Comparison of ENCODE assay signal across 14 cellular contexts in genomic region chr9:69996947-69997346, GRCh38. TPM values are rescaled to one million over a fixed set of nuclear protein-coding genes. Genes with fewer than 3 reads are reported as not detected.
DNase-seq lines count a peak whose midpoint lies in the region; ATAC-seq and TF ChIP-seq lines count a peak whose summit lies in the region.
"Had no signal": no experiment of that assay in that cellular context is flagged by ENCODE, and none has a peak within 500 bp of the region (broad histone marks: within the 10 kb centered on the region; RNA-seq: fewer than 3 reads in every experiment).

No MANE protein-coding gene starts in this region.

- H3K4me2 ChIP-seq in osteoblast (ENCODE audit: insufficient read depth, low read length), result no peak overlapping the region
- H3K4me2 ChIP-seq: GM23338 had no signal

- H2AFZ ChIP-seq in ACC112 (ENCODE audit: low read length, unreplicated experiment) (peak overlapping the region; percentile 41), osteoblast (ENCODE audit: low read length) (peak overlapping the region; percentile 10)
- H2AFZ ChIP-seq: GM23338 had no signal

- peaks cover 7% of the 10 kb centered on the region for H3K27me3 Mint-ChIP-seq in activated T-helper 1 cell treated with anti-CD3 and anti-CD28 coated beads, Interleukin-12 subunit alpha, Interleukin-12 subunit beta, Interleukin-2, Interleukin-4 antibody, amounts not matched to agents 30 ng/mL and 10 ng/mL and 1 ng/mL, durations not matched to agents 14 hours and 24 hours and 36 hours (ENCODE audit: insufficient read depth)
- peaks cover 7 to 10% of the 10 kb centered on the region in 2 donors for H3K27me3 Mint-ChIP-seq in stimulated activated naive B cell treated with anti-CD40 and anti-IgM and Interleukin-4, amounts not matched to agents 10 μg/mL and 1 μg/mL and 100 μg/mL, for 72 hours

- H3K27me3 ChIP-seq in ACC112 (ENCODE audit: insufficient read depth, low read length) (no peaks in the 10 kb centered on the region), osteoblast (ENCODE audit: insufficient read depth, low read length) (no peaks in the 10 kb centered on the region)

- no peak overlapping the region for H3K4me3 Mint-ChIP-seq in activated T-helper 1 cell treated with anti-CD3 and anti-CD28 coated beads, Interleukin-12 subunit alpha, Interleukin-12 subunit beta, Interleukin-2, Interleukin-4 antibody, amounts not matched to agents 30 ng/mL and 10 ng/mL and 1 ng/mL, durations not matched to agents 14 hours and 24 hours and 36 hours
- H3K4me3 Mint-ChIP-seq in stimulated activated naive B cell treated with anti-CD40 and anti-IgM and Interleukin-4, amounts not matched to agents 10 μg/mL and 1 μg/mL and 100 μg/mL, for 72 hours, result no peak overlapping the region
- H3K4me3 Mint-ChIP-seq: activated CD4-positive, alpha-beta memory T cell treated with anti-CD3 and anti-CD28 coated beads, Interleukin-2, amount 10 ng/mL, durations not matched to agents 7 days and 5 days; activated naive CD4-positive, alpha-beta T cell treated with anti-CD3 and anti-CD28 coated beads for 36 hours; GM23338; immature natural killer cell; naive thymus-derived CD4-positive, alpha-beta T cell had no signal

- H3K4me1 ChIP-seq in ACC112 (ENCODE audit: control insufficient read depth, insufficient read depth, low read length, unreplicated experiment) (peaks cover 19% of the 10 kb centered on the region), osteoblast (ENCODE audit: insufficient read depth, low read length) (peaks cover 6% of the 10 kb centered on the region)

- H3K4me1 Mint-ChIP-seq in activated T-helper 1 cell treated with anti-CD3 and anti-CD28 coated beads, Interleukin-12 subunit alpha, Interleukin-12 subunit beta, Interleukin-2, Interleukin-4 antibody, amounts not matched to agents 30 ng/mL and 10 ng/mL and 1 ng/mL, durations not matched to agents 14 hours and 24 hours and 36 hours (ENCODE audit: low read depth), result no peaks in the 10 kb centered on the region
- no peaks in the 10 kb centered on the region for H3K4me1 Mint-ChIP-seq in stimulated activated naive B cell treated with anti-CD40 and anti-IgM and Interleukin-4, amounts not matched to agents 10 μg/mL and 1 μg/mL and 100 μg/mL, for 72 hours
- H3K4me1 Mint-ChIP-seq: activated CD4-positive, alpha-beta memory T cell treated with anti-CD3 and anti-CD28 coated beads, Interleukin-2, amount 10 ng/mL, durations not matched to agents 7 days and 5 days; immature natural killer cell; naive thymus-derived CD4-positive, alpha-beta T cell had no signal

- H3K27ac Mint-ChIP-seq in activated T-helper 1 cell treated with anti-CD3 and anti-CD28 coated beads, Interleukin-12 subunit alpha, Interleukin-12 subunit beta, Interleukin-2, Interleukin-4 antibody, amounts not matched to agents 30 ng/mL and 10 ng/mL and 1 ng/mL, durations not matched to agents 14 hours and 24 hours and 36 hours, result no peak overlapping the region
- no peak overlapping the region for H3K27ac Mint-ChIP-seq in stimulated activated naive B cell treated with anti-CD40 and anti-IgM and Interleukin-4, amounts not matched to agents 10 μg/mL and 1 μg/mL and 100 μg/mL, for 72 hours
- H3K27ac Mint-ChIP-seq: activated CD4-positive, alpha-beta memory T cell treated with anti-CD3 and anti-CD28 coated beads, Interleukin-2, amount 10 ng/mL, durations not matched to agents 7 days and 5 days; activated naive CD4-positive, alpha-beta T cell treated with anti-CD3 and anti-CD28 coated beads for 36 hours; GM23338; immature natural killer cell; naive thymus-derived CD4-positive, alpha-beta T cell had no signal

- H3K27ac ChIP-seq in ACC112 (ENCODE audit: low read depth, low read length), result peak overlapping the region; percentile 76
- H3K27ac ChIP-seq in osteoblast (ENCODE audit: low read depth, low read length), result no peak overlapping the region

- H4K20me1 ChIP-seq in osteoblast (ENCODE audit: insufficient read depth, low read length), result no peaks in the 10 kb centered on the region

- TF ChIP-seq CTCF in fibroblast of mammary gland (conservative IDR thresholded peaks at IDR 0.05; ENCODE audit: control insufficient read depth, insufficient read depth, low read depth, low read length) (no peak), osteoblast (IDR thresholded peaks at IDR 0.05; ENCODE audit: extremely low read depth, low read depth, low read length) (no peak)

- ATAC-seq in stimulated activated naive B cell treated with anti-CD40 and anti-IgM and Interleukin-4, amounts not matched to agents 10 μg/mL and 1 μg/mL and 100 μg/mL, for 72 hours (replicated peaks), result no peak
- ATAC-seq: GM23338; naive thymus-derived CD4-positive, alpha-beta T cell had no signal

- H3K36me3 ChIP-seq in ACC112 (ENCODE audit: insufficient read depth, low read length) (no peaks in the 10 kb centered on the region), osteoblast (ENCODE audit: insufficient read depth, low read length) (no peaks in the 10 kb centered on the region)

- intact Hi-C loops in activated T-helper 1 cell treated with anti-CD3 and anti-CD28 coated beads, Interleukin-12 subunit alpha, Interleukin-12 subunit beta, Interleukin-2, Interleukin-4 antibody, amounts not matched to agents 30 ng/mL and 10 ng/mL and 1 ng/mL, durations not matched to agents 14 hours and 24 hours and 36 hours (cut with micrococcal nuclease), result no loop called here
- intact Hi-C loops in head of caudate nucleus (cut with DNase I), result no loop called here

- no peaks in the 10 kb centered on the region for H3K9me3 Mint-ChIP-seq in activated T-helper 1 cell treated with anti-CD3 and anti-CD28 coated beads, Interleukin-12 subunit alpha, Interleukin-12 subunit beta, Interleukin-2, Interleukin-4 antibody, amounts not matched to agents 30 ng/mL and 10 ng/mL and 1 ng/mL, durations not matched to agents 14 hours and 24 hours and 36 hours
- no peaks in the 10 kb centered on the region for H3K9me3 Mint-ChIP-seq in stimulated activated naive B cell treated with anti-CD40 and anti-IgM and Interleukin-4, amounts not matched to agents 10 μg/mL and 1 μg/mL and 100 μg/mL, for 72 hours
- H3K9me3 Mint-ChIP-seq: activated CD4-positive, alpha-beta memory T cell treated with anti-CD3 and anti-CD28 coated beads, Interleukin-2, amount 10 ng/mL, durations not matched to agents 7 days and 5 days; GM23338; immature natural killer cell had no signal

- H3K4me3 ChIP-seq in ACC112 (ENCODE audit: low read depth, low read length) (peak overlapping the region; percentile 26; the same call in 1 of the 2 replicates), fibroblast of mammary gland (ENCODE audit: control insufficient read depth, low read depth, low read length) (no peak overlapping the region), osteoblast (ENCODE audit: insufficient read depth, low read length) (no peak overlapping the region)
- H3K4me3 ChIP-seq: GM23338 had no signal

- no peaks in the 10 kb centered on the region for H3K9me3 ChIP-seq in osteoblast (ENCODE audit: low read depth, low read length)

- H3K36me3 Mint-ChIP-seq in activated T-helper 1 cell treated with anti-CD3 and anti-CD28 coated beads, Interleukin-12 subunit alpha, Interleukin-12 subunit beta, Interleukin-2, Interleukin-4 antibody, amounts not matched to agents 30 ng/mL and 10 ng/mL and 1 ng/mL, durations not matched to agents 14 hours and 24 hours and 36 hours (ENCODE audit: low read depth), result no peaks in the 10 kb centered on the region
- H3K36me3 Mint-ChIP-seq in stimulated activated naive B cell treated with anti-CD40 and anti-IgM and Interleukin-4, amounts not matched to agents 10 μg/mL and 1 μg/mL and 100 μg/mL, for 72 hours, result no peaks in the 10 kb centered on the region
- H3K36me3 Mint-ChIP-seq: immature natural killer cell; naive thymus-derived CD4-positive, alpha-beta T cell had no signal

- H3K79me2 ChIP-seq in ACC112 (ENCODE audit: control insufficient read depth, insufficient read depth, low read length, unreplicated experiment), result no peaks in the 10 kb centered on the region
- no peaks in the 10 kb centered on the region for H3K79me2 ChIP-seq in osteoblast (ENCODE audit: insufficient read depth, low read length)

- peak; percentile 72 for DNase-seq in NCI-H2227 (lab: John Stamatoyannopoulos, UW; ENCODE audit: unreplicated experiment)
- peak; percentile 82 for DNase-seq in fibroblast of mammary gland (ENCODE audit: low read depth)
- DNase-seq in osteoblast (ENCODE audit: insufficient read length, low spot score, missing footprints), result no peak
- no peak for DNase-seq in activated T-helper 1 cell treated with anti-CD3 and anti-CD28 coated beads, Interleukin-12 subunit alpha, Interleukin-12 subunit beta, Interleukin-2, Interleukin-4 antibody, amounts not matched to agents 30 ng/mL and 10 ng/mL and 1 ng/mL, durations not matched to agents 14 hours and 24 hours and 36 hours (ENCODE audit: low spot score)
- no peak for DNase-seq in activated naive CD4-positive, alpha-beta T cell (lab: John Stamatoyannopoulos, UW)
- DNase-seq in head of caudate nucleus, result no peak
- no peak for DNase-seq in stimulated activated naive B cell treated with anti-CD40 and anti-IgM and Interleukin-4, amounts not matched to agents 10 μg/mL and 1 μg/mL and 100 μg/mL, for 72 hours
- DNase-seq: activated CD4-positive, alpha-beta memory T cell treated with anti-CD3 and anti-CD28 coated beads, Interleukin-2, amount 10 ng/mL, durations not matched to agents 7 days and 5 days; activated naive CD4-positive, alpha-beta T cell treated with anti-CD3 and anti-CD28 coated beads for 36 hours; immature natural killer cell; naive thymus-derived CD4-positive, alpha-beta T cell; T-helper 2 cell had no signal

RNA-seq across cellular contexts. Expression of gene MAMDC2, which starts 46.7 kb away (rescaled TPM):
- 1.4 and 1.5 TPM in 2 replicates for total RNA-seq in osteoblast
- not detected in 2 replicates for total RNA-seq in activated T-helper 1 cell treated with anti-CD3 and anti-CD28 coated beads, Interleukin-12 subunit alpha, Interleukin-12 subunit beta, Interleukin-2, Interleukin-4 antibody, amounts not matched to agents 30 ng/mL and 10 ng/mL and 1 ng/mL, durations not matched to agents 14 hours and 24 hours and 36 hours
- total RNA-seq: activated naive CD4-positive, alpha-beta T cell treated with anti-CD3 and anti-CD28 coated beads for 36 hours had no signal

Comparison
In these comparisons a context has a peak if more than half of its experiments do, and no peak if none do; other contexts are left out.
1. DNase-seq: peak in NCI-H2227 (single experiment) and fibroblast of mammary gland (single experiment); none in osteoblast (single experiment), activated T-helper 1 cell treated with anti-CD3 and anti-CD28 coated beads, Interleukin-12 subunit alpha, Interleukin-12 subunit beta, Interleukin-2, Interleukin-4 antibody, amounts not matched to agents 30 ng/mL and 10 ng/mL and 1 ng/mL, durations not matched to agents 14 hours and 24 hours and 36 hours (single experiment), activated naive CD4-positive, alpha-beta T cell (0 of 4), head of caudate nucleus (0 of 42) and stimulated activated naive B cell treated with anti-CD40 and anti-IgM and Interleukin-4, amounts not matched to agents 10 μg/mL and 1 μg/mL and 100 μg/mL, for 72 hours (single experiment).